ENCODE assay signal across 1 cellular context in genomic region chr20:38872491-38873049, GRCh38.
TF ChIP-seq lines count a peak whose summit lies in the region.

No MANE protein-coding gene starts in this region.

TF ChIP-seq in IMR-90, 13 proteins besides CTCF, POLR2A, EP300 and RAD21:
- no peak for TF ChIP-seq ELK1 (IDR thresholded peaks at IDR 0.05; ENCODE audit: borderline replicate concordance, low read depth, low read length)
- no peak for TF ChIP-seq SMC3 (IDR thresholded peaks at IDR 0.05; ENCODE audit: low read depth, low read length)
- TF ChIP-seq RFX5 (IDR thresholded peaks at IDR 0.05; ENCODE audit: low read depth, low read length), result no peak
- no peak for TF ChIP-seq RCOR1 (IDR thresholded peaks at IDR 0.05; ENCODE audit: insufficient replicate concordance, low read length)
- TF ChIP-seq CEBPB (IDR thresholded peaks at IDR 0.05; ENCODE audit: low read depth, low read length), result no peak
- TF ChIP-seq NFE2L2 (IDR thresholded peaks at IDR 0.05; ENCODE audit: low read depth, low read length), result no peak
- no peak for TF ChIP-seq MXI1 (IDR thresholded peaks at IDR 0.05; ENCODE audit: borderline replicate concordance, low read depth, low read length)
- no peak for TF ChIP-seq MAZ (IDR thresholded peaks at IDR 0.05; ENCODE audit: borderline replicate concordance, low read depth, low read length)
- no peak for TF ChIP-seq BHLHE40 (IDR thresholded peaks at IDR 0.05; ENCODE audit: low read depth, low read length)
- TF ChIP-seq CHD1 (IDR thresholded peaks at IDR 0.05; ENCODE audit: low read depth, low read length), result no peak
- TF ChIP-seq MAFK (IDR thresholded peaks at IDR 0.05; ENCODE audit: low read depth, low read length), result no peak
- no peak for TF ChIP-seq FOS (IDR thresholded peaks at IDR 0.05; ENCODE audit: low read depth, low read length)
- TF ChIP-seq USF2 (IDR thresholded peaks at IDR 0.05; ENCODE audit: low read depth, low read length), result no peak
